Comparison of ENCODE assay signal across 25 cellular contexts in the genomic region with DNA sequence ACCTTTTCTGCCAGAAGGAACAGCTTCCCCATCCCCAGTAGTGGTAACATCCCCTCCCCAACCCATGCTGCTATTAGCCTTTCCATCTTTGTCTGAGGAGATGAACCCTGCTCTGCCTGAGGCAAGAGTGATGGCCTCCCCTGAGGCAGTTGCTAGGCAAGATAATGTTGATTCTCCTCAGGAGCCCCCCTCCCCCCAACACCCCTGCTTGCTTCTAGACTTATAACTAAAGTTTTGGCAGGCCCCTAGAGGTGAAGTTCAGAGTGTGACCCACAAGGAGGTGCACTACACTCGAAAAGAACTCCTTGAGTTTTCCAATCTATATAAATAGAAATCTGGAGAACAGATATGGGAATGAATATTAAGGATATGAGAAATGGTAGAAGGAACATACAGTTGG.
"Had no signal": no experiment of that assay in that cellular context is flagged by ENCODE, and none has a peak within 500 bp of the region (broad histone marks: within the 10 kb centered on the region; RNA-seq: fewer than 3 reads in every experiment).

No MANE protein-coding gene starts in this region.

- H3K4me3 ChIP-seq: left lung, neural progenitor cell, right lobe of liver, testis, tibial artery, upper lobe of left lung had no signal

- H3K27ac ChIP-seq: left lung, neural progenitor cell, parathyroid adenoma, right lobe of liver, testis, tibial artery, upper lobe of left lung had no signal

- FAIRE-seq: frontal cortex, islet of Langerhans, small intestine, urothelium cell line had no signal

- H3K27ac Mint-ChIP-seq: effector memory CD8-positive, alpha-beta T cell; naive thymus-derived CD4-positive, alpha-beta T cell; nephron; neural progenitor cell; progenitor cell of endocrine pancreas; stimulated activated effector memory CD8-positive, alpha-beta T cell treated with anti-CD3 and anti-CD28 coated beads, Interleukin-12 subunit alpha, Interleukin-12 subunit beta, amount 100 ng/mL, for 72 hours had no signal

- H2AFZ ChIP-seq: neural progenitor cell, parathyroid adenoma had no signal

- H3K27me3 Mint-ChIP-seq: effector memory CD8-positive, alpha-beta T cell; naive thymus-derived CD4-positive, alpha-beta T cell; progenitor cell of endocrine pancreas had no signal

- H3K9ac ChIP-seq: neural progenitor cell, parathyroid adenoma had no signal

- H3K36me3 ChIP-seq: left lung, neural progenitor cell, right lobe of liver, tibial artery, upper lobe of left lung had no signal

- H3K4me2 ChIP-seq: neural progenitor cell had no signal

- H3K4me1 ChIP-seq: left lung, neural progenitor cell, parathyroid adenoma, right lobe of liver, testis, tibial artery, upper lobe of left lung had no signal

- H3K4me3 Mint-ChIP-seq: effector memory CD8-positive, alpha-beta T cell; naive thymus-derived CD4-positive, alpha-beta T cell; nephron; neural progenitor cell; stimulated activated effector memory CD8-positive, alpha-beta T cell treated with anti-CD3 and anti-CD28 coated beads, Interleukin-12 subunit alpha, Interleukin-12 subunit beta, amount 100 ng/mL, for 72 hours had no signal

- H3K4me1 Mint-ChIP-seq: naive thymus-derived CD4-positive, alpha-beta T cell; nephron; neural progenitor cell; stimulated activated effector memory CD8-positive, alpha-beta T cell treated with anti-CD3 and anti-CD28 coated beads, Interleukin-12 subunit alpha, Interleukin-12 subunit beta, amount 100 ng/mL, for 72 hours had no signal

- H3K36me3 Mint-ChIP-seq: naive thymus-derived CD4-positive, alpha-beta T cell; neural progenitor cell; stimulated activated effector memory CD8-positive, alpha-beta T cell treated with anti-CD3 and anti-CD28 coated beads, Interleukin-12 subunit alpha, Interleukin-12 subunit beta, amount 100 ng/mL, for 72 hours had no signal

- H3K79me2 ChIP-seq: parathyroid adenoma had no signal

- DNase-seq: cortex of kidney; effector memory CD8-positive, alpha-beta T cell; head of caudate nucleus; left cardiac atrium; left lung; mesenchymal stem cell; midbrain; naive thymus-derived CD4-positive, alpha-beta T cell; right lobe of liver; small intestine; stimulated activated CD4-positive, alpha-beta T cell treated with anti-CD3 and anti-CD28 coated beads, Interleukin-15, amount 100 ng/mL, for 24 hours; stimulated activated CD4-positive, alpha-beta T cell treated with anti-CD3 and anti-CD28 coated beads, Interleukin-4, amount 100 ng/mL, for 1 hour; stimulated activated naive CD8-positive, alpha-beta T cell treated with anti-CD3 and anti-CD28 coated beads, Interleukin-15, Interleukin-2, amounts not matched to agents 100 U/mL and 50 U/mL, for 24 hours; substantia nigra; testis; tibial artery; upper lobe of left lung had no signal

- H3K27me3 ChIP-seq: left lung, neural progenitor cell, right lobe of liver, testis, tibial artery, upper lobe of left lung had no signal

- H3K9me3 ChIP-seq: right lobe of liver, testis, tibial artery, upper lobe of left lung had no signal
